ENCODE assay signal across 10 cellular contexts in genomic region chr4:80913381-80913780, GRCh38.
DNase-seq lines count a peak whose midpoint lies in the region; ATAC-seq lines count a peak whose summit lies in the region.
"Had no signal": no experiment of that assay in that cellular context is flagged by ENCODE, and none has a peak within 500 bp of the region (broad histone marks: within the 10 kb centered on the region; RNA-seq: fewer than 3 reads in every experiment).

No MANE protein-coding gene starts in this region.

- DNase-seq in AML-193 (lab: John Stamatoyannopoulos, UW) (peak; percentile 47 to 60), amniotic stem cell (lab: John Stamatoyannopoulos, UW) (no peak), GOT3 (lab: John Stamatoyannopoulos, UW) (no peak), NCI-H1092 treated with DMSO at 0.1 percent for 48 hours (lab: John Stamatoyannopoulos, UW) (no peak), left colon (no peak)
- DNase-seq: NCI-H774; stimulated activated CD4-positive, alpha-beta T cell treated with anti-CD3 and anti-CD28 coated beads, Interleukin-2, amount 100 ng/mL, for 24 hours had no signal

- peak; percentile 89 for ATAC-seq in GM18907 (IDR thresholded peaks at IDR 0.05; ENCODE audit: unreplicated experiment)
- ATAC-seq in HG02642 (IDR thresholded peaks at IDR 0.05; ENCODE audit: poor library complexity, unreplicated experiment), result peak; percentile 96
- peak; percentile 88 for ATAC-seq in HG03558 (IDR thresholded peaks at IDR 0.05; ENCODE audit: extremely low read depth, unreplicated experiment)
- ATAC-seq in left colon, result no peak

- intact Hi-C loops in left colon (cut with DNase I, micrococcal nuclease), result no loop called here

Comparison
In these comparisons a context has a peak if more than half of its experiments do, and no peak if none do; other contexts are left out.
1. DNase-seq: peak in AML-193 (2 of 2); none in amniotic stem cell (single experiment), GOT3 (single experiment), NCI-H1092 treated with DMSO at 0.1 percent for 48 hours (single experiment) and left colon (0 of 2).